Comparison of ENCODE assay signal across 2 cellular contexts in the genomic region with DNA sequence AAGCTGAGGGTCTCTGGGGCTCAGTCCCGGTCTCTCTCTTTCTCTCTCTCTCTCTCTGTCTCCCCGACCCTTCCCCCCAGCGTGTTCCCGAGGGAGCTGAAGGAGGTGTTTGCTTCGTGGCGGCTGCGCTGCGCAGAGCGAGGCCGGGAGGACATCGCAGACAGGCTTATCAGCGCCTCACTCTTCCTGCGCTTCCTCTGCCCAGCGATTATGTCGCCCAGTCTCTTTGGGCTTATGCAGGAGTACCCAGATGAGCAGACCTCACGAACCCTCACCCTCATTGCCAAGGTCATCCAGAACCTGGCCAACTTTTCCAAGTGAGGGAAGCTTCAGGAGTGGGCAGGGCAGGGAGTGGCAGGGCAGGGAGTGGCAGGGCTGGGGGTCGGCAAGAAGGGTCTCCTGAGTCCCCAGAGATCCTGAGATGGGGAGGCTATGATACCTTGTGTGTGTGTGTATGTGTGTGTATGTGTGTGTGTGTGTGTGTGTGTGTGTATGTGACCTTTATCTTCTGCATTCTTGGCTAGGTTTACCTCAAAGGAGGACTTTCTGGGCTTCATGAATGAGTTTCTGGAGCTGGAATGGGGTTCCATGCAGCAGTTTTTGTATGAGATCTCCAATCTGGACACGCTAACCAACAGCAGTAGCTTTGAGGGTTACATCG.
TF ChIP-seq lines count a peak whose summit lies in the region.

No MANE protein-coding gene starts in this region.

TF ChIP-seq in HepG2, 621 proteins besides CTCF, POLR2A, EP300 and RAD21:
- TF ChIP-seq HDAC1 (CRISPR knock-in tag; IDR thresholded peaks at IDR 0.05) (no peak), POLR2G (IDR thresholded peaks at IDR 0.05; ENCODE audit: low read depth, low read length) (no peak), SKI (IDR thresholded peaks at IDR 0.05; ENCODE audit: partially characterized antibody) (no peak), SMAD1 (CRISPR knock-in tag; IDR thresholded peaks at IDR 0.05; ENCODE audit: borderline replicate concordance, low read depth) (no peak), GABPB1 (CRISPR knock-in tag; IDR thresholded peaks at IDR 0.05) (no peak), MTF2 (CRISPR knock-in tag; IDR thresholded peaks at IDR 0.05; ENCODE audit: borderline replicate concordance) (no peak), GTF3A (CRISPR knock-in tag; conservative IDR thresholded peaks at IDR 0.05) (no peak), TSC22D2 (CRISPR knock-in tag; IDR thresholded peaks at IDR 0.05; ENCODE audit: borderline replicate concordance) (no peak), ZNF768 (CRISPR knock-in tag; IDR thresholded peaks at IDR 0.05) (no peak), HNF4G (IDR thresholded peaks at IDR 0.05; ENCODE audit: borderline replicate concordance, low read depth, low read length) (no peak), HNF4G (CRISPR knock-in tag; IDR thresholded peaks at IDR 0.05; ENCODE audit: borderline replicate concordance, low read depth) (no peak)
- TF ChIP-seq, protein P1, sequence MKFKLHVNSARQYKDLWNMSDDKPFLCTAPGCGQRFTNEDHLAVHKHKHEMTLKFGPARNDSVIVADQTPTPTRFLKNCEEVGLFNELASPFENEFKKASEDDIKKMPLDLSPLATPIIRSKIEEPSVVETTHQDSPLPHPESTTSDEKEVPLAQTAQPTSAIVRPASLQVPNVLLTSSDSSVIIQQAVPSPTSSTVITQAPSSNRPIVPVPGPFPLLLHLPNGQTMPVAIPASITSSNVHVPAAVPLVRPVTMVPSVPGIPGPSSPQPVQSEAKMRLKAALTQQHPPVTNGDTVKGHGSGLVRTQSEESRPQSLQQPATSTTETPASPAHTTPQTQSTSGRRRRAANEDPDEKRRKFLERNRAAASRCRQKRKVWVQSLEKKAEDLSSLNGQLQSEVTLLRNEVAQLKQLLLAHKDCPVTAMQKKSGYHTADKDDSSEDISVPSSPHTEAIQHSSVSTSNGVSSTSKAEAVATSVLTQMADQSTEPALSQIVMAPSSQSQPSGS (CRISPR knock-in tag; IDR thresholded peaks at IDR 0.05): no peak
- TF ChIP-seq, protein P2, sequence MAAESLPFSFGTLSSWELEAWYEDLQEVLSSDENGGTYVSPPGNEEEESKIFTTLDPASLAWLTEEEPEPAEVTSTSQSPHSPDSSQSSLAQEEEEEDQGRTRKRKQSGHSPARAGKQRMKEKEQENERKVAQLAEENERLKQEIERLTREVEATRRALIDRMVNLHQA (CRISPR knock-in tag; IDR thresholded peaks at IDR 0.05): no peak
- TF ChIP-seq, protein P3, sequence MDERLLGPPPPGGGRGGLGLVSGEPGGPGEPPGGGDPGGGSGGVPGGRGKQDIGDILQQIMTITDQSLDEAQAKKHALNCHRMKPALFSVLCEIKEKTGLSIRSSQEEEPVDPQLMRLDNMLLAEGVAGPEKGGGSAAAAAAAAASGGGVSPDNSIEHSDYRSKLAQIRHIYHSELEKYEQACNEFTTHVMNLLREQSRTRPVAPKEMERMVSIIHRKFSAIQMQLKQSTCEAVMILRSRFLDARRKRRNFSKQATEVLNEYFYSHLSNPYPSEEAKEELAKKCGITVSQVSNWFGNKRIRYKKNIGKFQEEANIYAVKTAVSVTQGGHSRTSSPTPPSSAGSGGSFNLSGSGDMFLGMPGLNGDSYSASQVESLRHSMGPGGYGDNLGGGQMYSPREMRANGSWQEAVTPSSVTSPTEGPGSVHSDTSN (CRISPR knock-in tag; IDR thresholded peaks at IDR 0.05): no peak

TF ChIP-seq in HEK293, 187 proteins besides CTCF, POLR2A, EP300 and RAD21:
- TF ChIP-seq, protein P4, sequence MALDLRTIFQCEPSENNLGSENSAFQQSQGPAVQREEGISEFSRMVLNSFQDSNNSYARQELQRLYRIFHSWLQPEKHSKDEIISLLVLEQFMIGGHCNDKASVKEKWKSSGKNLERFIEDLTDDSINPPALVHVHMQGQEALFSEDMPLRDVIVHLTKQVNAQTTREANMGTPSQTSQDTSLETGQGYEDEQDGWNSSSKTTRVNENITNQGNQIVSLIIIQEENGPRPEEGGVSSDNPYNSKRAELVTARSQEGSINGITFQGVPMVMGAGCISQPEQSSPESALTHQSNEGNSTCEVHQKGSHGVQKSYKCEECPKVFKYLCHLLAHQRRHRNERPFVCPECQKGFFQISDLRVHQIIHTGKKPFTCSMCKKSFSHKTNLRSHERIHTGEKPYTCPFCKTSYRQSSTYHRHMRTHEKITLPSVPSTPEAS (tag by site-specific recombination; IDR thresholded peaks at IDR 0.05): 0 out of 2 replicates have a peak, but pooled peaks have one; percentile 65
- no peak for TF ChIP-seq SP2 (tag by site-specific recombination; IDR thresholded peaks at IDR 0.05)
